33 cellular contexts compared by ENCODE assay signal in the genomic region with DNA sequence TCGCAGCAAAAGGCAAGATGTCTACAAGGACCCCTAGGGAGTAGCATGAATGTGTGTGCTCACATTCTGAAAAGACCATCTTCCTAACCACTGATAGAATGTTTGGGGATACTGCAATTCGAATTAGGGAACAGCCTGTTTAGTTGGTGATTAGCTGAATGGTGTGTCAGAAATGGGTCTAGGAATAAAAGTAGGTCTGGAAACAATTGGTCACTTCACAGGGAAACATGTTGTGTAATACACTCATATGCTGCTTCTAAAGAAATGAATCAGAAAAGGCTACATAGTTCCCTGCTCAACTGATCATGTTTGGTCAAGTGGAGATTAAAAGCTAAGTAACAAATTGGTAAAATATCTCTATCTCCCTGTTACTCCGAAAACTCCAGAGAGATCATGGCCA.
"Had no signal": no experiment of that assay in that cellular context is flagged by ENCODE, and none has a peak within 500 bp of the region (broad histone marks: within the 10 kb centered on the region; RNA-seq: fewer than 3 reads in every experiment).

No MANE protein-coding gene starts in this region.

- DNase-seq: activated B cell treated with CpG ODN at 0.5 μM for 24 hours; activated CD4-positive, alpha-beta memory T cell treated with anti-CD3 and anti-CD28 coated beads for 36 hours; activated CD4-positive, alpha-beta T cell treated with anti-CD3 and anti-CD28 coated beads for 4 hours; activated CD4-positive, alpha-beta T cell treated with anti-CD3 and anti-CD28 coated beads, Interleukin-2, amount 50 U/mL, for 1 hour; activated CD4-positive, CD25-positive, alpha-beta regulatory T cell treated with anti-CD3 and anti-CD28 coated beads, Interleukin-2, amount 50 U/mL, for 72 hours; activated CD8-positive, alpha-beta memory T cell treated with anti-CD3 and anti-CD28 coated beads, Interleukin-2, amount 50 U/mL, for 4 hours; activated effector memory CD4-positive, alpha-beta T cell treated with Interleukin-2 at 50 U/mL for 16 hours; activated naive CD4-positive, alpha-beta T cell; activated naive CD4-positive, alpha-beta T cell treated with anti-CD3 and anti-CD28 coated beads, Interleukin-2, amount 50 U/mL, for 16 hours; activated naive CD8-positive, alpha-beta T cell treated with anti-CD3 and anti-CD28 coated beads for 36 hours; activated T-cell treated with anti-CD3 and anti-CD28 coated beads for 4 hours; activated T-cell treated with anti-CD3 and anti-CD28 coated beads, Interleukin-2, amount 50 U/mL, for 48 hours; amygdala; MV-4-11; NCI-H1092 treated with DMSO at 0.1 percent for 48 hours; NCI-H1417 treated with DMSO at 0.1 percent for 48 hours; NCI-H187 treated with DMSO at 0.1 percent for 48 hours; NCI-H2081; NCI-H2171 treated with DMSO at 0.1 percent for 48 hours; NCI-H226; NCI-H446 treated with DMSO at 0.1 percent for 48 hours; NCI-H524; PC-3; Peyer's patch; RPMI8226; SHP77 treated with DMSO at 0.1 percent for 48 hours; SK-N-SH had no signal

- H3K27me3 Mint-ChIP-seq: activated B cell treated with CpG ODN at 0.5 μM for 24 hours; activated CD4-positive, alpha-beta memory T cell treated with anti-CD3 and anti-CD28 coated beads for 36 hours; central memory CD8-positive, alpha-beta T cell had no signal

- H3K4me3 Mint-ChIP-seq: activated B cell treated with CpG ODN at 0.5 μM for 24 hours; activated CD4-positive, alpha-beta memory T cell treated with anti-CD3 and anti-CD28 coated beads for 36 hours; activated naive CD8-positive, alpha-beta T cell treated with anti-CD3 and anti-CD28 coated beads for 36 hours; central memory CD8-positive, alpha-beta T cell; T-helper 1 cell treated with Interleukin-12 subunit alpha and Interleukin-12 subunit beta and Interleukin-4 antibody, amounts not matched to agents 30 μg/mL and 1 μg/mL, for 36 hours; T-helper 2 cell treated with Interferon-gamma antibody and Interleukin-4, amounts not matched to agents 5 μg/mL and 100 μg/mL, for 36 hours had no signal

- H3K4me3 ChIP-seq: ascending aorta, cardiac muscle cell, Peyer's patch, SJSA1 had no signal

- H3K27ac Mint-ChIP-seq: activated B cell treated with CpG ODN at 0.5 μM for 24 hours; activated CD4-positive, alpha-beta memory T cell treated with anti-CD3 and anti-CD28 coated beads for 36 hours; activated naive CD8-positive, alpha-beta T cell treated with anti-CD3 and anti-CD28 coated beads for 36 hours; T-helper 1 cell treated with Interleukin-12 subunit alpha and Interleukin-12 subunit beta and Interleukin-4 antibody, amounts not matched to agents 30 μg/mL and 1 μg/mL, for 36 hours; T-helper 2 cell treated with Interferon-gamma antibody and Interleukin-4, amounts not matched to agents 5 μg/mL and 100 μg/mL, for 36 hours had no signal

- H3K36me3 Mint-ChIP-seq: activated CD4-positive, alpha-beta memory T cell treated with anti-CD3 and anti-CD28 coated beads for 36 hours; activated naive CD8-positive, alpha-beta T cell treated with anti-CD3 and anti-CD28 coated beads for 36 hours had no signal

- H3K4me1 Mint-ChIP-seq: activated B cell treated with CpG ODN at 0.5 μM for 24 hours; activated naive CD8-positive, alpha-beta T cell treated with anti-CD3 and anti-CD28 coated beads for 36 hours; central memory CD8-positive, alpha-beta T cell had no signal

- H3K9me3 Mint-ChIP-seq: activated naive CD8-positive, alpha-beta T cell treated with anti-CD3 and anti-CD28 coated beads for 36 hours had no signal

- ATAC-seq: PC-3 had no signal
